In the genomic region with DNA sequence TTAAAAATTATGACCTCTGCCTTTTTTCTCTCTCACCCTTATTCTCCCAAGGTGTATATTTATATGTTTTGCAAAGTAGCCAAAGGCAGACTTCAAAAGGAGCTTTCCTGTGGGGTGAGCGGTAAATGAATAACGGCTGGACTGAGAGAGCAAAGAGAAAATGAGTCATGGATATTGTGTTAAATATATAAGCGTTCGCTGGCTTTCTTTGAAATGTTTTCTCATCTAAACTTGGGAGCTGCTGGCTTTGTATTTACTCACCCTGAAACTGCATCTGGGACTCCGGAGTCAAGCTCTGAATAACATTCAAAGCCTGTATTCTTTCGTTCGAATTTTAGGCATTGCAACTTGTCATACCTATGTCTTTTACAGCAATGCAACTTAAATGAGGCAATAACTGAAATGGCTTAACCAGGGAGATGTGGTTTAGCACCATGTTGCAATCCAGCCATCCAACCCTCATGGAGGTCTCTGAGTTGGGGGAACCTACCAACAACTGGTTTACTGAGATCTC, we compare ENCODE assay signal across 12 cellular contexts. TPM values are rescaled to one million over a fixed set of nuclear protein-coding genes. Genes with fewer than 3 reads are reported as not detected.
A peak's percentile ranks its signal among the peaks of the same experiment; 100 is the strongest.
DNase-seq lines count a peak whose midpoint lies in the region; ATAC-seq and TF ChIP-seq lines count a peak whose summit lies in the region.
"Had no signal": no experiment of that assay in that cellular context is flagged by ENCODE, and none has a peak within 500 bp of the region (broad histone marks: within the 10 kb centered on the region; RNA-seq: fewer than 3 reads in every experiment).

No MANE protein-coding gene starts in this region.

- peaks cover 0 to 9% (median 0%) of the 10 kb centered on the region in 6 donors for H3K36me3 ChIP-seq in spleen
- no peaks in the 10 kb centered on the region for H3K36me3 ChIP-seq in PC-9 (ENCODE audit: low read depth)
- H3K36me3 ChIP-seq: left ventricle myocardium inferior had no signal

- peak overlapping the region; percentile 59 for H3K27ac Mint-ChIP-seq in activated CD4-positive, alpha-beta T cell treated with anti-CD3 and anti-CD28 coated beads for 36 hours
- H3K27ac Mint-ChIP-seq in dendritic cell treated with granulocyte-macrophage colony-stimulating factor and Interleukin-4, amounts not matched to agents 40 ng/mL and 50 ng/mL, for 4 days, result peak overlapping the region; percentile 88

- no peaks in the 10 kb centered on the region for H3K9me3 Mint-ChIP-seq in activated CD4-positive, alpha-beta T cell treated with anti-CD3 and anti-CD28 coated beads for 36 hours (ENCODE audit: low read depth)
- no peaks in the 10 kb centered on the region for H3K9me3 Mint-ChIP-seq in dendritic cell treated with granulocyte-macrophage colony-stimulating factor and Interleukin-4, amounts not matched to agents 40 ng/mL and 50 ng/mL, for 4 days

- H3K4me1 Mint-ChIP-seq in activated CD4-positive, alpha-beta T cell treated with anti-CD3 and anti-CD28 coated beads for 36 hours, result peaks cover 74% of the 10 kb centered on the region
- H3K4me1 Mint-ChIP-seq in dendritic cell treated with granulocyte-macrophage colony-stimulating factor and Interleukin-4, amounts not matched to agents 40 ng/mL and 50 ng/mL, for 4 days (ENCODE audit: low read depth), result peaks cover 88% of the 10 kb centered on the region

- H3K36me3 Mint-ChIP-seq in activated CD4-positive, alpha-beta T cell treated with anti-CD3 and anti-CD28 coated beads for 36 hours (ENCODE audit: low read depth), result peaks cover 10% of the 10 kb centered on the region
- peaks cover 30% of the 10 kb centered on the region for H3K36me3 Mint-ChIP-seq in dendritic cell treated with granulocyte-macrophage colony-stimulating factor and Interleukin-4, amounts not matched to agents 40 ng/mL and 50 ng/mL, for 4 days (ENCODE audit: low read depth)

- peak; percentile 16 for DNase-seq in activated CD4-positive, alpha-beta T cell treated with anti-CD3 and anti-CD28 coated beads for 36 hours
- DNase-seq in activated CD4-positive, alpha-beta T cell treated with anti-CD3 and anti-CD28 coated beads, Interleukin-2, amount 50 U/mL, for 4 hours, result no peak
- DNase-seq in RPMI7951 (ENCODE audit: low read depth), result peak; percentile 80
- no peak for DNase-seq in spleen
- no peak for DNase-seq in PC-9
- DNase-seq in foreskin melanocyte, result no peak
- DNase-seq: 8988T, left ventricle myocardium inferior, NCI-H1694, retina had no signal

- no peaks in the 10 kb centered on the region for H3K27me3 Mint-ChIP-seq in activated CD4-positive, alpha-beta T cell treated with anti-CD3 and anti-CD28 coated beads for 36 hours
- H3K27me3 Mint-ChIP-seq in dendritic cell treated with granulocyte-macrophage colony-stimulating factor and Interleukin-4, amounts not matched to agents 40 ng/mL and 50 ng/mL, for 4 days, result no peaks in the 10 kb centered on the region

- CTCF ChIA-PET in activated CD4-positive, alpha-beta T cell treated with anti-CD3 and anti-CD28 coated beads for 36 hours (lab: Charles Lee), result interaction anchor here (1.1 to 1.4 kb wide), 4 partner anchors 13 to 35 kb away, joined by 3 to 5 read pairs (median 4); no protein-coding TSS in a partner anchor
- CTCF ChIA-PET in PC-9 (lab: Charles Lee), result no interaction called here

- H3K4me2 ChIP-seq in PC-9, result no peak overlapping the region

- ATAC-seq in activated CD4-positive, alpha-beta T cell treated with anti-CD3 and anti-CD28 coated beads for 36 hours, result peak; percentile 73
- ATAC-seq in HG03457 (IDR thresholded peaks at IDR 0.05; ENCODE audit: unreplicated experiment), result no peak

- H3K27ac ChIP-seq in spleen (peak overlapping the region in 6 of 8 donors; percentile 10 to 77 (median 64)), PC-9 (no peak overlapping the region)
- H3K27ac ChIP-seq: left ventricle myocardium inferior had no signal

- H3K4me3 ChIP-seq in spleen, result no peak overlapping the region
- no peak overlapping the region for H3K4me3 ChIP-seq in PC-9
- H3K4me3 ChIP-seq: left ventricle myocardium inferior had no signal

- no peaks in the 10 kb centered on the region for H3K9me3 ChIP-seq in spleen
- no peaks in the 10 kb centered on the region for H3K9me3 ChIP-seq in PC-9 (ENCODE audit: insufficient read depth, low read depth)
- H3K9me3 ChIP-seq: left ventricle myocardium inferior had no signal

- BruUV-seq in PC-9 (replicated peaks; lab: Mats Ljungman, UMichigan), result no TSS peak

- H3F3A ChIP-seq in PC-9 (ENCODE audit: insufficient read depth, low read depth), result peaks cover 7% of the 10 kb centered on the region; the same call in 1 of the 2 replicates

- H4K20me1 ChIP-seq in PC-9 (ENCODE audit: insufficient read depth), result no peaks in the 10 kb centered on the region

- H3K9me2 ChIP-seq in PC-9 (ENCODE audit: insufficient read depth), result no peaks in the 10 kb centered on the region

- TF ChIP-seq POLR2A in spleen (IDR thresholded peaks at IDR 0.05), result no peak

- no peaks in the 10 kb centered on the region for H3K79me2 ChIP-seq in PC-9 (ENCODE audit: low read depth)

- peaks cover 10 to 99% (median 61%) of the 10 kb centered on the region in 6 donors for H3K4me1 ChIP-seq in spleen
- H3K4me1 ChIP-seq in PC-9 (replicated peaks; ENCODE audit: insufficient read depth), result peaks cover 23% of the 10 kb centered on the region

- WGBS in spleen, 5 donors, result 40 to 82% (median 61%) methylated on average over 7 of the region's 7 CpGs

- H3K27me3 ChIP-seq in spleen (replicated peaks in 1 of 7), result no peaks in the 10 kb centered on the region
- no peaks in the 10 kb centered on the region for H3K27me3 ChIP-seq in PC-9 (ENCODE audit: insufficient read depth, low read depth)

- H2AFZ ChIP-seq in PC-9, result no peak overlapping the region

- intact Hi-C loops in activated CD4-positive, alpha-beta T cell treated with anti-CD3 and anti-CD28 coated beads for 36 hours (cut with DNase I, micrococcal nuclease), result loop anchor here in 1 of 2 experiments (2.0 kb wide), 1 partner anchor 16 kb away; no protein-coding TSS in a partner anchor
- intact Hi-C loops in dendritic cell treated with granulocyte-macrophage colony-stimulating factor and Interleukin-4, amounts not matched to agents 40 ng/mL and 50 ng/mL, for 4 days (cut with micrococcal nuclease), result loop anchor here (5.0 kb wide), 1 partner anchor 42 kb away; no protein-coding TSS in a partner anchor
- intact Hi-C loops in spleen (cut with DNase I; ENCODE audit: low total_unique reads), result no loop called here
- intact Hi-C loops in PC-9 (cut with micrococcal nuclease; ENCODE audit: unreplicated experiment), result loop anchor here (10.0 kb wide), 1 partner anchor 666 kb away; a partner anchor contains a TSS

- POLR2A ChIA-PET in activated CD4-positive, alpha-beta T cell treated with anti-CD3 and anti-CD28 coated beads for 36 hours (lab: Charles Lee), result interaction anchor here (0.8 kb wide), 1 partner anchor 15 kb away, joined by 3 read pairs; no protein-coding TSS in a partner anchor
- POLR2A ChIA-PET in PC-9 (lab: Charles Lee; ENCODE audit: unreplicated experiment), result no interaction called here

- no peak overlapping the region for H3K4me3 Mint-ChIP-seq in activated CD4-positive, alpha-beta T cell treated with anti-CD3 and anti-CD28 coated beads for 36 hours
- H3K4me3 Mint-ChIP-seq in dendritic cell treated with granulocyte-macrophage colony-stimulating factor and Interleukin-4, amounts not matched to agents 40 ng/mL and 50 ng/mL, for 4 days, result no peak overlapping the region

- no peak for TF ChIP-seq CTCF in spleen (IDR thresholded peaks at IDR 0.05 in 8 of 11, conservative IDR thresholded peaks at IDR 0.05 in 3 of 11)
- TF ChIP-seq CTCF in PC-9 (conservative IDR thresholded peaks at IDR 0.05), result no peak

RNA-seq across cellular contexts. Expression of a gene that starts 32.0 kb away (rescaled TPM):
- total RNA-seq in activated CD4-positive, alpha-beta T cell treated with anti-CD3 and anti-CD28 coated beads for 36 hours, result 10 to 100 TPM; 19.8 to 22.8 TPM
- 29.1 and 31.2 TPM in 2 replicates for total RNA-seq in RPMI7951 (2014; rRNA removed; shearing (Covaris generic))
- total RNA-seq in spleen (100 to 1,000 TPM in 2 of 7 donors, 10 to 100 TPM in 5; 64.3 to 123 (median 80.5) TPM), PC-9 (2021) (35.6 and 42.7 TPM in 2 replicates)
- polyA plus RNA-seq in spleen, result 1 to 10 TPM; 3.5 to 9.4 (median 5.1) TPM

Comparison
In these comparisons a context has a peak if more than half of its experiments do, and no peak if none do; other contexts are left out.
1. DNase-seq: peak in activated CD4-positive, alpha-beta T cell treated with anti-CD3 and anti-CD28 coated beads for 36 hours (single experiment) and RPMI7951 (single experiment); none in activated CD4-positive, alpha-beta T cell treated with anti-CD3 and anti-CD28 coated beads, Interleukin-2, amount 50 U/mL, for 4 hours (0 of 2), spleen (single experiment), PC-9 (0 of 2) and foreskin melanocyte (single experiment).